ENCODE assay signal across 8 cellular contexts in the genomic region with DNA sequence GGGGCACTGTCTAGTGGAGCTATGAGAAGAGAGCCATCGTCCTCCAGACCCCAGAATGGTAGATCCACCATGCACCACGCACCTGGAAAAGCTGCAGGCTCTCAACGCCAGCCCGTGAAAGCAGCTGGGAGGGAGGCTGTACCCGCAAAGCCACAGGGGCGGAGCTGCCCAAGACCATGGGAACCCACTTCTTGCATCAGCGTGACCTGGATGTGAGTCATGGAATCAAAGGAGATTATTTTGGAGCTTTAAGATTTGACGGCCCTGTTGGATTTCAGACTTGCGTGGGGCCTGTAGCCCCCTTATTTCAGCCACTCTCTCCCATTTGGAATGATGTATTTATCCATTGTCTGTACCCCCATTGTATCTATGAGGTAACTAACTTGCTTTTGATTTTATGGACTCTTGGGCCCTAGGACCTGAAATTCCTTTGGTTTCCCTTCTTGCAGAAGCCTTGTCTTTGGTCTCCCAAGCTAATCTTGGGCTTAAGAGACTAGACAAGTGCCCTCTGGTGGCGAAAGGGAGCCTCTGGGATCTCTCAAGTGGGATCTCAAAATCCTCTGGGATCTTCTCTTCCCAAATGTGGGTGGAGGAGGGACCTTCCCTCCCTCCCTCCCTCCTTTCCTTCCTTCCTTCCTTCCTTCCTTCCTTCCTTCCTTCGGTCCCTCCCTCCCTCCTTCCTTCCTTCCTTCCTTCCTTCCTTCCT. TPM values are rescaled to one million over a fixed set of nuclear protein-coding genes. Genes with fewer than 3 reads are reported as not detected.
DNase-seq lines count a peak whose midpoint lies in the region; ATAC-seq and TF ChIP-seq lines count a peak whose summit lies in the region.

No MANE protein-coding gene starts in this region.

- no peak overlapping the region for H3K4me3 ChIP-seq in colonic mucosa
- no peak overlapping the region for H3K4me3 ChIP-seq in mucosa of descending colon

- no peaks in the 10 kb centered on the region for H3K36me3 ChIP-seq in colonic mucosa
- no peaks in the 10 kb centered on the region for H3K36me3 ChIP-seq in mucosa of descending colon (ENCODE audit: low read depth)

- H3K27ac ChIP-seq in colonic mucosa: no peak overlapping the region

- DNase-seq in SIG-M5 treated with dmso at 0.1 percent for 504 hours (lab: John Stamatoyannopoulos, UW; ENCODE audit: unreplicated experiment) (peak; percentile 23), SIG-M5 (lab: John Stamatoyannopoulos, UW) (no peak), NCI-H187 (lab: John Stamatoyannopoulos, UW) (peak; percentile 3 to 4), colonic mucosa (peak; percentile 69), mucosa of descending colon (peak in 2 of 3 donors; percentile 37 to 83), ureter (ENCODE audit: low spot score) (no peak)

- H3K27me3 ChIP-seq in colonic mucosa: no peaks in the 10 kb centered on the region

- H3K4me1 ChIP-seq in colonic mucosa: no peaks in the 10 kb centered on the region
- H3K4me1 ChIP-seq in mucosa of descending colon (ENCODE audit: low read depth): no peaks in the 10 kb centered on the region

- intact Hi-C loops in colonic mucosa (cut with DNase I): no loop called here
- intact Hi-C loops in mucosa of descending colon (cut with DNase I, micrococcal nuclease): no loop called here

- TF ChIP-seq CTCF in colonic mucosa (IDR thresholded peaks at IDR 0.05) (peak; percentile 23), mucosa of descending colon (IDR thresholded peaks at IDR 0.05) (peak; percentile 25)

- no peaks in the 10 kb centered on the region for H3K9me3 ChIP-seq in colonic mucosa
- no peaks in the 10 kb centered on the region for H3K9me3 ChIP-seq in mucosa of descending colon

- no peak overlapping the region for H3K9ac ChIP-seq in colonic mucosa (ENCODE audit: low read depth in 2 of 2, low read length in 2 of 2)

- ATAC-seq in mucosa of descending colon: peak; percentile 54
- no peak for ATAC-seq in GM19328 (IDR thresholded peaks at IDR 0.05; ENCODE audit: unreplicated experiment)
- ATAC-seq in GM21381 (IDR thresholded peaks at IDR 0.05; ENCODE audit: unreplicated experiment): no peak

RNA-seq across cellular contexts. Expression of a gene that starts 58.2 kb away (rescaled TPM):
- total RNA-seq in colonic mucosa (10 to 100 TPM; 50.2 to 57.0 TPM), mucosa of descending colon (10 to 100 TPM; 55.8 to 69.8 (median 56.0) TPM), ureter (81.1 TPM)

Comparison
In these comparisons a context has a peak if more than half of its experiments do, and no peak if none do; other contexts are left out.
1. DNase-seq: peak in SIG-M5 treated with dmso at 0.1 percent for 504 hours (single experiment), NCI-H187 (2 of 2), colonic mucosa (single experiment) and mucosa of descending colon (2 of 3); none in SIG-M5 (single experiment) and ureter (single experiment).